Comparison of ENCODE assay signal across 1 cellular context in the genomic region with DNA sequence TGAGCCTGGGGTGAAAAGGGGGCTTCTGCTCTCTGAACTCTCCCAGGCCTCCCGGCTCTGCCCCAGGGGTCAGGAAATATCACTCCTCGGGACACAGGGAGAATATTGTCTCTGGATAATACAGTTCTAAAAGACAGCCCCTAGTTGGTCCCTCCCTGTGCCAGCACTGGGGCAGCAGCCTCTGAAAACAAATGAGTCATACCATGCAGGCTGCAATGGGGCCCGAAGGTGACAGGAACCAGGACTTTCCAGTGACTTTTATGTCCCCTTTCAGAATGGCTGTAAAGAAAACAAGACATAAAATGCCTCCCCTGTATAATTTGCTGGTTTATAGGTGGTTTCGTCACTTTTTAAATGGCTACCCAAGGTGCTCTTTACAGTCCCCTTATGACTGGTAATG.
TF ChIP-seq lines count a peak whose summit lies in the region.

No MANE protein-coding gene starts in this region.

TF ChIP-seq in HepG2, 621 proteins besides CTCF, POLR2A, EP300 and RAD21:
- TF ChIP-seq FOSL2 (CRISPR knock-in tag; IDR thresholded peaks at IDR 0.05) = 0 out of 2 replicates have a peak, but pooled peaks have one; percentile 16
- no peak for TF ChIP-seq HOXA7 (CRISPR knock-in tag; IDR thresholded peaks at IDR 0.05)
